ENCODE assay signal across 21 cellular contexts in genomic region chr2:73937103-73937885, GRCh38. TPM values are rescaled to one million over a fixed set of nuclear protein-coding genes. Genes with fewer than 3 reads are reported as not detected.
A peak's percentile ranks its signal among the peaks of the same experiment; 100 is the strongest.
DNase-seq lines count a peak whose midpoint lies in the region; ATAC-seq and TF ChIP-seq lines count a peak whose summit lies in the region.
"Had no signal": no experiment of that assay in that cellular context is flagged by ENCODE, and none has a peak within 500 bp of the region (broad histone marks: within the 10 kb centered on the region; RNA-seq: fewer than 3 reads in every experiment).

No MANE protein-coding gene starts in this region.

- peaks cover 30% of the 10 kb centered on the region for H3K4me1 ChIP-seq in CD8-positive, alpha-beta T cell (ENCODE audit: insufficient read depth, low read length)

- TF ChIP-seq CTCF in CD8-positive, alpha-beta T cell (IDR thresholded peaks at IDR 0.05) = no peak

- H3K36me3 ChIP-seq in CD8-positive, alpha-beta T cell (ENCODE audit: insufficient read depth, low read length) = no peaks in the 10 kb centered on the region

- H3K4me3 Mint-ChIP-seq in CD8-positive, alpha-beta T cell = no peak overlapping the region
- H3K4me3 Mint-ChIP-seq in central memory CD8-positive, alpha-beta T cell = no peak overlapping the region
- peak overlapping the region in 2 of 10 donors; percentile 10 to 15 for H3K4me3 Mint-ChIP-seq in naive thymus-derived CD8-positive, alpha-beta T cell

- DNase-seq in CD8-positive, alpha-beta T cell = no peak
- DNase-seq in M059J (ENCODE audit: low read depth) (peak; percentile 56), DMS153 (lab: John Stamatoyannopoulos, UW) (no peak), iPS-NIHi11 (ENCODE audit: low spot score) (no peak)
- DNase-seq in central memory CD8-positive, alpha-beta T cell (ENCODE audit: low spot score in 2 of 2) = no peak
- DNase-seq in naive thymus-derived CD8-positive, alpha-beta T cell = no peak
- DNase-seq in activated CD4-positive, alpha-beta T cell treated with anti-CD3 and anti-CD28 coated beads for 1 hour = no peak
- DNase-seq: activated CD8-positive, alpha-beta memory T cell treated with anti-CD3 and anti-CD28 coated beads, Interleukin-2, amount 50 U/mL, for 48 hours; activated effector memory CD4-positive, alpha-beta T cell treated with anti-CD3 and anti-CD28 coated beads, Interleukin-2, amount 50 U/mL, for 16 hours; amygdala; cerebellar nuclear complex; DMS 273 treated with DMSO at 0.1 percent for 48 hours; effector CD8-positive, alpha-beta T cell; GF-D8; midbrain; NCI-H187; NCI-H748 treated with DMSO at 0.1 percent for 48 hours; Right ventricle myocardium superior had no signal

- no peak overlapping the region for H3K4me3 ChIP-seq in CD8-positive, alpha-beta T cell (ENCODE audit: low read depth, low read length)

- no peak overlapping the region for H3K27ac ChIP-seq in CD8-positive, alpha-beta T cell (ENCODE audit: low read depth, low read length)
- H3K27ac ChIP-seq: VCaP had no signal

- H3K9me3 Mint-ChIP-seq in CD8-positive, alpha-beta T cell = no peaks in the 10 kb centered on the region
- no peaks in the 10 kb centered on the region for H3K9me3 Mint-ChIP-seq in central memory CD8-positive, alpha-beta T cell
- H3K9me3 Mint-ChIP-seq in naive thymus-derived CD8-positive, alpha-beta T cell = no peaks in the 10 kb centered on the region

- CTCF ChIA-PET in CD8-positive, alpha-beta T cell (lab: Charles Lee) = interaction anchor here (1.0 to 2.7 kb wide), 7 partner anchors 10 to 64 kb away, joined by 3 to 12 read pairs (median 5); partner anchors contain the start of gene DGUOK

- peaks cover 76% of the 10 kb centered on the region for H3K36me3 Mint-ChIP-seq in CD8-positive, alpha-beta T cell
- H3K36me3 Mint-ChIP-seq in central memory CD8-positive, alpha-beta T cell (ENCODE audit: insufficient read depth) = peaks cover 24% of the 10 kb centered on the region
- peaks cover 0 to 68% (median 6%) of the 10 kb centered on the region in 3 donors for H3K36me3 Mint-ChIP-seq in naive thymus-derived CD8-positive, alpha-beta T cell

- no peaks in the 10 kb centered on the region for H3K27me3 ChIP-seq in CD8-positive, alpha-beta T cell (ENCODE audit: insufficient read depth, low read length)

- intact Hi-C loops in CD8-positive, alpha-beta T cell (cut with DNase I, micrococcal nuclease) = loop anchor here in 1 of 2 experiments (5.0 kb wide), 1 partner anchor 115 kb away; no protein-coding TSS in a partner anchor

- H3K9me3 ChIP-seq in CD8-positive, alpha-beta T cell (ENCODE audit: low read length) = no peaks in the 10 kb centered on the region

- no peaks in the 10 kb centered on the region for H3K27me3 Mint-ChIP-seq in CD8-positive, alpha-beta T cell (ENCODE audit: low read depth)
- H3K27me3 Mint-ChIP-seq in central memory CD8-positive, alpha-beta T cell = no peaks in the 10 kb centered on the region
- H3K27me3 Mint-ChIP-seq in naive thymus-derived CD8-positive, alpha-beta T cell = no peaks in the 10 kb centered on the region

- POLR2A ChIA-PET in CD8-positive, alpha-beta T cell (lab: Charles Lee) = interaction anchor here (2.1 to 2.2 kb wide), 2 partner anchors 10 kb away, joined by 9 to 13 read pairs; partner anchors contain the start of gene DGUOK
- POLR2A ChIA-PET in naive thymus-derived CD8-positive, alpha-beta T cell (lab: Charles Lee) = interaction anchor here (0.6 to 1.0 kb wide), 5 partner anchors 10 to 530 kb away, joined by 3 to 6 read pairs (median 3); no protein-coding TSS in a partner anchor

- ATAC-seq in CD8-positive, alpha-beta T cell = no peak
- ATAC-seq in central memory CD8-positive, alpha-beta T cell (replicated peaks; ENCODE audit: extremely low read depth, poor library complexity, severe bottlenecking) = no peak
- no peak for ATAC-seq in naive thymus-derived CD8-positive, alpha-beta T cell
- ATAC-seq: left lobe of liver had no signal

- peak overlapping the region; percentile 46 for H3K27ac Mint-ChIP-seq in CD8-positive, alpha-beta T cell
- peak overlapping the region; percentile 38 for H3K27ac Mint-ChIP-seq in central memory CD8-positive, alpha-beta T cell (ENCODE audit: low read depth)
- H3K27ac Mint-ChIP-seq in naive thymus-derived CD8-positive, alpha-beta T cell = peak overlapping the region in 8 of 10 donors; percentile 17 to 77 (median 54)

- H3K4me1 Mint-ChIP-seq in CD8-positive, alpha-beta T cell (ENCODE audit: low read depth) = peaks cover 80% of the 10 kb centered on the region
- H3K4me1 Mint-ChIP-seq in central memory CD8-positive, alpha-beta T cell = peaks cover 60% of the 10 kb centered on the region
- peaks cover 32 to 85% (median 83%) of the 10 kb centered on the region in 4 donors for H3K4me1 Mint-ChIP-seq in naive thymus-derived CD8-positive, alpha-beta T cell

RNA-seq across cellular contexts. Expression of gene DGUOK, which starts 10.6 kb away (rescaled TPM):
- total RNA-seq in CD8-positive, alpha-beta T cell = 10 to 100 TPM; 29.0 to 31.8 TPM
- total RNA-seq in M059J (2014; rRNA removed; shearing (Covaris generic)) = 105 and 108 TPM in 2 replicates
- total RNA-seq in naive thymus-derived CD8-positive, alpha-beta T cell = 10 to 100 TPM; 70.3 to 72.3 TPM
- 100 to 1,000 TPM; 207 to 219 (median 215) TPM for polyA plus RNA-seq in naive thymus-derived CD8-positive, alpha-beta T cell

RNA-seq across cellular contexts. Expression of gene ACTG2, which starts 44.5 kb away (rescaled TPM):
- total RNA-seq in CD8-positive, alpha-beta T cell = not detected
- total RNA-seq in M059J (2014; rRNA removed; shearing (Covaris generic)) = 0.89 and 2.5 TPM in 2 replicates
- not detected for total RNA-seq in naive thymus-derived CD8-positive, alpha-beta T cell
- under 1 TPM in 1 of 3 donors, not detected in 2; 0.13 TPM for polyA plus RNA-seq in naive thymus-derived CD8-positive, alpha-beta T cell
- total RNA-seq: T-helper 1 cell treated with Interleukin-12 subunit alpha and Interleukin-12 subunit beta and Interleukin-4 antibody, amounts not matched to agents 30 ng/mL and 1 ng/mL, for 36 hours had no signal

RNA-seq across cellular contexts. Expression of gene TET3, which starts 47.4 kb away (rescaled TPM):
- total RNA-seq in CD8-positive, alpha-beta T cell = 10 to 100 TPM; 25.4 to 26.2 TPM
- total RNA-seq in M059J (2014; rRNA removed; shearing (Covaris generic)) = 2.3 and 4.4 TPM in 2 replicates
- total RNA-seq in naive thymus-derived CD8-positive, alpha-beta T cell = 10 to 100 TPM; 30.1 to 30.5 TPM
- 1 to 10 TPM in 1 of 3 donors, under 1 TPM in 2; 0.46 to 1.0 (median 0.61) TPM for polyA plus RNA-seq in naive thymus-derived CD8-positive, alpha-beta T cell
